8 cellular contexts compared by ENCODE assay signal in the genomic region with DNA sequence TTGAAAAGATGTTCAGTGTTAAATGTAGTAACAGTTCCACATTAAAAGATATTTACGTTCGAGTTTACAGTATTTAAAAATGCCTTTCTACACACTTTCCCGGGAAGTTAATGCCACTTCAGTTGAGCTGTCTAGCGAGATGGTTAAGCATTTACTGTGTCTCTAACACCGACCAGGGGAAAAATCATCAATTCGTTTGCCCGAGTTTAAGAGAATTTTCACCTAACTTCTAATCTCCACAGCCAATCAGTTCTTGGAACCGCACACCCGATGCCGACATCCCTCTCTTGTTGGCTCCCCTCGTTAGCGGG. TPM values are rescaled to one million over a fixed set of nuclear protein-coding genes. Genes with fewer than 3 reads are reported as not detected.
DNase-seq lines count a peak whose midpoint lies in the region; ATAC-seq, FAIRE-seq and TF ChIP-seq lines count a peak whose summit lies in the region.

No MANE protein-coding gene starts in this region.

- H3K27me3 Mint-ChIP-seq in activated T-cell treated with anti-CD3 and anti-CD28 coated beads, Interleukin-2, amount 50 U/mL, for 24 hours = no peaks in the 10 kb centered on the region
- H3K27me3 Mint-ChIP-seq in activated naive CD8-positive, alpha-beta T cell treated with anti-CD3 and anti-CD28 coated beads, Interleukin-2, amount 10 ng/mL, durations not matched to agents 7 days and 5 days = no peaks in the 10 kb centered on the region

- no peaks in the 10 kb centered on the region for H3K9me3 Mint-ChIP-seq in activated T-cell treated with anti-CD3 and anti-CD28 coated beads, Interleukin-2, amount 50 U/mL, for 24 hours
- H3K9me3 Mint-ChIP-seq in activated naive CD8-positive, alpha-beta T cell treated with anti-CD3 and anti-CD28 coated beads, Interleukin-2, amount 10 ng/mL, durations not matched to agents 7 days and 5 days = no peaks in the 10 kb centered on the region

- H3K27me3 ChIP-seq in layer of hippocampus (ENCODE audit: control insufficient read depth, insufficient read depth, low read length) (no peaks in the 10 kb centered on the region), thymus (ENCODE audit: control insufficient read depth, insufficient read depth) (no peaks in the 10 kb centered on the region)

- no peaks in the 10 kb centered on the region for H3K9me3 ChIP-seq in thymus (ENCODE audit: control insufficient read depth)

- H3K36me3 ChIP-seq in thymus (ENCODE audit: control insufficient read depth, insufficient read depth) = no peaks in the 10 kb centered on the region

- 1% methylated on average over 12 of the region's 12 CpGs for WGBS in thymus

- peak overlapping the region; percentile 98 for H3K27ac Mint-ChIP-seq in activated T-cell treated with anti-CD3 and anti-CD28 coated beads, Interleukin-2, amount 50 U/mL, for 24 hours
- H3K27ac Mint-ChIP-seq in activated naive CD8-positive, alpha-beta T cell treated with anti-CD3 and anti-CD28 coated beads, Interleukin-2, amount 10 ng/mL, durations not matched to agents 7 days and 5 days = peak overlapping the region; percentile 97

- POLR2A ChIA-PET in activated naive CD8-positive, alpha-beta T cell treated with anti-CD3 and anti-CD28 coated beads, Interleukin-2, amount 10 ng/mL, durations not matched to agents 7 days and 5 days (lab: Charles Lee) = interaction anchor here (0.6 to 2.6 kb wide), 14 partner anchors 9 to 1031 kb away, joined by 3 to 38 read pairs (median 3); partner anchors contain the start of genes ECI2 and PSMG4

- no peak for TF ChIP-seq POLR2A in GM12891 (IDR thresholded peaks at IDR 0.05; ENCODE audit: low read depth, low read length)

- peak overlapping the region; percentile 95 for H3K4me3 Mint-ChIP-seq in activated T-cell treated with anti-CD3 and anti-CD28 coated beads, Interleukin-2, amount 50 U/mL, for 24 hours
- H3K4me3 Mint-ChIP-seq in activated naive CD8-positive, alpha-beta T cell treated with anti-CD3 and anti-CD28 coated beads, Interleukin-2, amount 10 ng/mL, durations not matched to agents 7 days and 5 days = peak overlapping the region; percentile 96

- H3K36me3 Mint-ChIP-seq in activated T-cell treated with anti-CD3 and anti-CD28 coated beads, Interleukin-2, amount 50 U/mL, for 24 hours (ENCODE audit: low read depth) = peaks cover 57% of the 10 kb centered on the region
- peaks cover 10% of the 10 kb centered on the region for H3K36me3 Mint-ChIP-seq in activated naive CD8-positive, alpha-beta T cell treated with anti-CD3 and anti-CD28 coated beads, Interleukin-2, amount 10 ng/mL, durations not matched to agents 7 days and 5 days

- peaks cover 64% of the 10 kb centered on the region for H3K4me1 Mint-ChIP-seq in activated T-cell treated with anti-CD3 and anti-CD28 coated beads, Interleukin-2, amount 50 U/mL, for 24 hours (ENCODE audit: low read depth)
- peaks cover 45% of the 10 kb centered on the region for H3K4me1 Mint-ChIP-seq in activated naive CD8-positive, alpha-beta T cell treated with anti-CD3 and anti-CD28 coated beads, Interleukin-2, amount 10 ng/mL, durations not matched to agents 7 days and 5 days

- H3K4me3 ChIP-seq in thymus (ENCODE audit: low read length) = peak overlapping the region; percentile 74

- H3K27ac ChIP-seq in layer of hippocampus (ENCODE audit: low read depth, low read length) = peak overlapping the region; percentile 94
- peak overlapping the region; percentile 95 for H3K27ac ChIP-seq in thymus (ENCODE audit: low read depth)

- ATAC-seq in activated naive CD8-positive, alpha-beta T cell treated with anti-CD3 and anti-CD28 coated beads, Interleukin-2, amount 10 ng/mL, durations not matched to agents 7 days and 5 days (ENCODE audit: low read depth) = no peak
- ATAC-seq in GM18502 (IDR thresholded peaks at IDR 0.05; ENCODE audit: poor library complexity, unreplicated experiment) = no peak

- no peak for DNase-seq in activated T-cell treated with anti-CD3 and anti-CD28 coated beads, Interleukin-2, amount 50 U/mL, for 24 hours
- DNase-seq in activated T-cell treated with anti-CD3 and anti-CD28 coated beads, Interleukin-2, amount 50 U/mL, for 1 hour = no peak
- no peak for DNase-seq in activated naive CD8-positive, alpha-beta T cell treated with anti-CD3 and anti-CD28 coated beads, Interleukin-2, amount 10 ng/mL, durations not matched to agents 7 days and 5 days
- DNase-seq in globus pallidus (ENCODE audit: low spot score) = no peak
- no peak for DNase-seq in GM12891 (ENCODE audit: insufficient read length, low spot score)

- FAIRE-seq in GM12891 (lab: Jason Lieb, UNC) = no peak

- peaks cover 16% of the 10 kb centered on the region for H3K4me1 ChIP-seq in thymus (ENCODE audit: control insufficient read depth, insufficient read depth, low read length)

TF ChIP-seq in GM12891, 5 proteins besides CTCF, POLR2A, EP300 and RAD21:
- TF ChIP-seq POLR2AphosphoS5 (IDR thresholded peaks at IDR 0.05; ENCODE audit: low read depth, low read length) (no peak), POU2F2 (IDR thresholded peaks at IDR 0.05; ENCODE audit: low read depth, low read length) (no peak), TAF1 (IDR thresholded peaks at IDR 0.05; ENCODE audit: low read depth, low read length) (no peak), PAX5 (IDR thresholded peaks at IDR 0.05; ENCODE audit: insufficient read depth, low read length, severe bottlenecking) (no peak), SPI1 (IDR thresholded peaks at IDR 0.05; ENCODE audit: low read depth, low read length) (no peak)

RNA-seq across cellular contexts. Expression of gene FAM217A, which starts 58.2 kb away (rescaled TPM):
- total RNA-seq in activated naive CD8-positive, alpha-beta T cell treated with anti-CD3 and anti-CD28 coated beads, Interleukin-2, amount 10 ng/mL, durations not matched to agents 7 days and 5 days = not detected
- 0.05 TPM for polyA plus RNA-seq in thymus
- not detected for polyA plus RNA-seq in GM12891 (2012; ENCODE audit: low read depth, missing spikeins)
